In genomic region chr9:3884736-3885135, GRCh38 we compare ENCODE assay signal across 21 cellular contexts.
"Had no signal": no experiment of that assay in that cellular context is flagged by ENCODE, and none has a peak within 500 bp of the region (broad histone marks: within the 10 kb centered on the region; RNA-seq: fewer than 3 reads in every experiment).

No MANE protein-coding gene starts in this region.

- H3K4me3 Mint-ChIP-seq: activated CD4-positive, alpha-beta T cell treated with anti-CD3 and anti-CD28 coated beads, Interleukin-2, amount 10 ng/mL, durations not matched to agents 24 days and 14 days; activated T-cell treated with anti-CD3 and anti-CD28 coated beads, Interleukin-2, amount 50 U/mL, for 72 hours; naive B cell; T-helper 17 cell; WTC11 had no signal

- H2AFZ ChIP-seq: parathyroid adenoma had no signal

- H3K4me1 ChIP-seq: parathyroid adenoma, tibial nerve had no signal

- H3K27me3 ChIP-seq: neutrophil, tibial nerve had no signal

- H3K4me1 Mint-ChIP-seq: activated CD4-positive, alpha-beta T cell treated with anti-CD3 and anti-CD28 coated beads, Interleukin-2, amount 10 ng/mL, durations not matched to agents 24 days and 14 days; naive B cell; T-helper 17 cell had no signal

- DNase-seq: activated CD4-positive, alpha-beta T cell treated with anti-CD3 and anti-CD28 coated beads, Interleukin-2, amount 10 ng/mL, durations not matched to agents 24 days and 14 days; activated CD8-positive, alpha-beta memory T cell treated with anti-CD3 and anti-CD28 coated beads, Interleukin-2, amount 50 U/mL, for 48 hours; activated gamma-delta T cell; activated T-cell treated with anti-CD3 and anti-CD28 coated beads, Interleukin-2, amount 50 U/mL, for 72 hours; caudate nucleus; cortex of kidney; effector memory CD4-positive, alpha-beta T cell; foreskin melanocyte; head of caudate nucleus; kidney glomerular epithelial cell; naive B cell; stimulated activated CD4-positive, alpha-beta T cell treated with anti-CD3 and anti-CD28 coated beads, Interleukin-4, amount 100 ng/mL, for 24 hours; stimulated activated naive CD4-positive, alpha-beta T cell; substantia nigra; T-helper 17 cell had no signal

- H3K9ac ChIP-seq: parathyroid adenoma had no signal

- H3K27ac Mint-ChIP-seq: activated CD4-positive, alpha-beta T cell treated with anti-CD3 and anti-CD28 coated beads, Interleukin-2, amount 10 ng/mL, durations not matched to agents 24 days and 14 days; activated naive CD4-positive, alpha-beta T cell treated with anti-CD3 and anti-CD28 coated beads, Interleukin-2, amount 50 U/mL, for 72 hours; activated T-cell treated with anti-CD3 and anti-CD28 coated beads, Interleukin-2, amount 50 U/mL, for 72 hours; naive B cell; T-helper 17 cell; WTC11 had no signal

- H3K27ac ChIP-seq: neutrophil, parathyroid adenoma, skin epidermis, tibial nerve had no signal

- H3K79me2 ChIP-seq: parathyroid adenoma had no signal

- H3K9me3 Mint-ChIP-seq: activated naive CD4-positive, alpha-beta T cell treated with anti-CD3 and anti-CD28 coated beads, Interleukin-2, amount 50 U/mL, for 72 hours; activated T-cell treated with anti-CD3 and anti-CD28 coated beads, Interleukin-2, amount 50 U/mL, for 72 hours; naive B cell; WTC11 had no signal

- H3K27me3 Mint-ChIP-seq: activated CD4-positive, alpha-beta T cell treated with anti-CD3 and anti-CD28 coated beads, Interleukin-2, amount 10 ng/mL, durations not matched to agents 24 days and 14 days had no signal

- H3K9me3 ChIP-seq: neutrophil, tibial nerve had no signal

- H3K36me3 Mint-ChIP-seq: naive B cell, WTC11 had no signal
